ENCODE assay signal across 9 cellular contexts in the genomic region with DNA sequence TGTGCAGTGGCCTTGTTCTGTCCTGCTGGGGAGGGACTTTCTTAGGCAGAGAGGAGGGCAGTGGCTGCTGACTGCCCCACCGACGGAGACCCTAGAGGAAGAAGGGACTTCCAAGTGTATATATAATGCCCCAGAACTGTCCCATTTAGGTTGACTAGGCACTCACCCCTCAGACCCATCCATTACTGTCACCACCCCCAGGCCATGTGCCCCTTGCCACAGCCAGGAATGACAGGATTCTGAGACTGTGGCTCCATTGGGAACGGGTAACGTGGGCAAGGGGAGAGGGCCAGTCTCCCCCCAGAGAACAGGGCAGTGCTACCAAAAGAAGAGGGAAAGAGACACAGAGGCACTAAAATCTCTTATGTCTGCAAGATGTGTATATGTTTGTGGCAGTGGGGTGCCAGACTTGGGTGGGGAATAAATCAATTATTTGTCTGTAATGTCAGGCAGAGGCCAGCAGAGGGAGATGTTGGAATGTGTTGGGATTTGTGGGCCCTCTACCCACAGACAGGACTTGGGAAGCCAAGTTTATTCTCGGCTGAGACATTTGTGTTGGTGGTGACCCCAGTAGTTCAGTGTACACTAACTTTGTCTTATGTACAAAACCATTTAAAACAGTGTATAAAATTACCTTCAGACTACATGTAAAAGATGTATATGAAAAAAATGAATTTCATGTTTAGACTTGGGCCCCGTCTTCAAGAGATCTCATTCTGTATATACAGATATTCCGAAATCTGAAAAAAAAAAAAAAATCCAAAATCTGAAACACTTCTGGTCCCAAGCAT. TPM values are rescaled to one million over a fixed set of nuclear protein-coding genes. Genes with fewer than 3 reads are reported as not detected.
DNase-seq lines count a peak whose midpoint lies in the region; ATAC-seq and TF ChIP-seq lines count a peak whose summit lies in the region.
"Had no signal": no experiment of that assay in that cellular context is flagged by ENCODE, and none has a peak within 500 bp of the region (broad histone marks: within the 10 kb centered on the region; RNA-seq: fewer than 3 reads in every experiment).

No MANE protein-coding gene starts in this region.

- H3K4me1 ChIP-seq in HAP-1 (no peaks in the 10 kb centered on the region), psoas muscle (peaks cover 6% of the 10 kb centered on the region)

- in situ Hi-C loops in HAP-1 (cut with MboI; ENCODE audit: low sequenced_read_pairs), result no loop called here

- H3K4me3 ChIP-seq in HAP-1, result no peak overlapping the region
- H3K4me3 ChIP-seq in psoas muscle, result no peak overlapping the region

- H3K9me3 ChIP-seq in HAP-1, result no peaks in the 10 kb centered on the region
- no peaks in the 10 kb centered on the region for H3K9me3 ChIP-seq in psoas muscle

- H3K27me3 ChIP-seq in HAP-1 (ENCODE audit: low read depth) (peaks cover 2% of the 10 kb centered on the region; the same call in 1 of the 2 replicates), psoas muscle (ENCODE audit: insufficient read depth in 3 of 3, low read length in 2 of 3) (no peaks in the 10 kb centered on the region)

- ATAC-seq in activated T-cell treated with anti-CD3 and anti-CD28 coated beads, Interleukin-2, amount 50 U/mL, for 72 hours (replicated peaks in 1 of 2), result peak in 1 of 2 donors; percentile 51
- ATAC-seq in Right ventricle myocardium superior (ENCODE audit: poor library complexity) (peak; percentile 76), psoas muscle (peak; percentile 85 to 95 (median 88)), HG03521 (IDR thresholded peaks at IDR 0.05; ENCODE audit: unreplicated experiment) (no peak)

- no peak overlapping the region for H3K27ac ChIP-seq in psoas muscle
- H3K27ac ChIP-seq: epithelial cell of prostate had no signal

- H3K27me3 Mint-ChIP-seq in activated T-cell treated with anti-CD3 and anti-CD28 coated beads, Interleukin-2, amount 50 U/mL, for 72 hours (ENCODE audit: low read depth), result no peaks in the 10 kb centered on the region

- no peaks in the 10 kb centered on the region for H3K36me3 Mint-ChIP-seq in activated T-cell treated with anti-CD3 and anti-CD28 coated beads, Interleukin-2, amount 50 U/mL, for 72 hours (ENCODE audit: insufficient read depth in 2 of 2)

- intact Hi-C loops in Right ventricle myocardium superior (cut with DNase I), result loop anchor here (2.0 kb wide), 1 partner anchor 67 kb away; no protein-coding TSS in a partner anchor
- intact Hi-C loops in psoas muscle (cut with DNase I), result loop anchor here (1.0 to 5.0 kb wide), 3 partner anchors 69 to 251 kb away; no protein-coding TSS in a partner anchor

- WGBS in psoas muscle, 3 donors, result 69 to 81% (median 75%) methylated on average over 7 of the region's 7 CpGs

- H3K4me3 Mint-ChIP-seq in activated T-cell treated with anti-CD3 and anti-CD28 coated beads, Interleukin-2, amount 50 U/mL, for 72 hours, result no peak overlapping the region

- no peaks in the 10 kb centered on the region for H3K4me1 Mint-ChIP-seq in activated T-cell treated with anti-CD3 and anti-CD28 coated beads, Interleukin-2, amount 50 U/mL, for 72 hours (ENCODE audit: low read depth)

- H3K36me3 ChIP-seq in HAP-1 (replicated peaks) (no peaks in the 10 kb centered on the region), psoas muscle (ENCODE audit: insufficient read depth in 1 of 2, low read depth in 1 of 2) (no peaks in the 10 kb centered on the region)

- peak; percentile 84 for TF ChIP-seq CTCF in psoas muscle (IDR thresholded peaks at IDR 0.05)

- H3K9me3 Mint-ChIP-seq in activated T-cell treated with anti-CD3 and anti-CD28 coated beads, Interleukin-2, amount 50 U/mL, for 72 hours, result no peaks in the 10 kb centered on the region

- no peak overlapping the region for H3K27ac Mint-ChIP-seq in activated T-cell treated with anti-CD3 and anti-CD28 coated beads, Interleukin-2, amount 50 U/mL, for 72 hours

- DNase-seq in activated CD4-positive, alpha-beta T cell treated with anti-CD3 and anti-CD28 coated beads for 48 hours, result peak; percentile 47
- no peak for DNase-seq in activated CD4-positive, alpha-beta T cell treated with anti-CD3 and anti-CD28 coated beads for 1 hour
- peak; percentile 36 to 73 for DNase-seq in HAP-1 (ENCODE audit: low spot score in 2 of 2)
- DNase-seq in NCI-H2171 treated with DMSO at 0.1 percent for 48 hours (lab: John Stamatoyannopoulos, UW), result peak; percentile 69
- DNase-seq in activated T-cell treated with anti-CD3 and anti-CD28 coated beads, Interleukin-2, amount 50 U/mL, for 72 hours, result peak; percentile 24 to 44
- DNase-seq in Right ventricle myocardium superior, result no peak
- no peak for DNase-seq in psoas muscle

RNA-seq across cellular contexts. Expression of a gene that starts 24.0 kb away (rescaled TPM):
- not detected for total RNA-seq in activated T-cell treated with anti-CD3 and anti-CD28 coated beads, Interleukin-2, amount 50 U/mL, for 72 hours
- total RNA-seq in Right ventricle myocardium superior (2.8 TPM), psoas muscle (1 to 10 TPM in 3 of 4 donors, under 1 TPM in 1; 0.96 to 3.9 (median 1.4) TPM)
- under 1 TPM; 0.60 to 0.96 (median 0.90) TPM for polyA plus RNA-seq in psoas muscle

RNA-seq across cellular contexts. Expression of a gene that starts 40.8 kb away (rescaled TPM):
- total RNA-seq in activated T-cell treated with anti-CD3 and anti-CD28 coated beads, Interleukin-2, amount 50 U/mL, for 72 hours, result 10 to 100 TPM; 58.7 to 80.6 TPM
- total RNA-seq in Right ventricle myocardium superior (284 TPM), psoas muscle (10 to 100 TPM; 50.6 to 88.7 (median 53.4) TPM)
- 100 to 1,000 TPM; 198 to 264 (median 199) TPM for polyA plus RNA-seq in psoas muscle

RNA-seq across cellular contexts. Expression of a gene that starts 41.0 kb away (rescaled TPM):
- total RNA-seq in activated T-cell treated with anti-CD3 and anti-CD28 coated beads, Interleukin-2, amount 50 U/mL, for 72 hours, result 10 to 100 TPM; 13.1 to 15.3 TPM
- 7.9 TPM for total RNA-seq in Right ventricle myocardium superior
- total RNA-seq in psoas muscle, result 1 to 10 TPM; 4.1 to 7.2 (median 6.0) TPM
- 1 to 10 TPM; 6.1 to 9.3 (median 7.9) TPM for polyA plus RNA-seq in psoas muscle

Comparison
In these comparisons a context has a peak if more than half of its experiments do, and no peak if none do; other contexts are left out.
1. DNase-seq: peak in activated CD4-positive, alpha-beta T cell treated with anti-CD3 and anti-CD28 coated beads for 48 hours (single experiment), HAP-1 (2 of 2), NCI-H2171 treated with DMSO at 0.1 percent for 48 hours (single experiment) and activated T-cell treated with anti-CD3 and anti-CD28 coated beads, Interleukin-2, amount 50 U/mL, for 72 hours (2 of 2); none in activated CD4-positive, alpha-beta T cell treated with anti-CD3 and anti-CD28 coated beads for 1 hour (single experiment), Right ventricle myocardium superior (single experiment) and psoas muscle (0 of 2).